8 cellular contexts compared by ENCODE assay signal in genomic region chr17:35142467-35142796, GRCh38. TPM values are rescaled to one million over a fixed set of nuclear protein-coding genes. Genes with fewer than 3 reads are reported as not detected.
A peak's percentile ranks its signal among the peaks of the same experiment; 100 is the strongest.
DNase-seq lines count a peak whose midpoint lies in the region; ATAC-seq and TF ChIP-seq lines count a peak whose summit lies in the region.

No MANE protein-coding gene starts in this region.

- no peaks in the 10 kb centered on the region for H3K9me3 Mint-ChIP-seq in activated naive CD4-positive, alpha-beta T cell treated with anti-CD3 and anti-CD28 coated beads, Interleukin-2, amount 10 ng/mL, durations not matched to agents 7 days and 5 days
- no peaks in the 10 kb centered on the region for H3K9me3 Mint-ChIP-seq in activated naive CD8-positive, alpha-beta T cell (ENCODE audit: low read depth)
- no peaks in the 10 kb centered on the region for H3K9me3 Mint-ChIP-seq in memory B cell

- TF ChIP-seq EP300 in tibial nerve (IDR thresholded peaks at IDR 0.05), result no peak

- H3K4me1 Mint-ChIP-seq in activated naive CD4-positive, alpha-beta T cell treated with anti-CD3 and anti-CD28 coated beads, Interleukin-2, amount 10 ng/mL, durations not matched to agents 7 days and 5 days, result peaks cover 25% of the 10 kb centered on the region
- H3K4me1 Mint-ChIP-seq in activated naive CD8-positive, alpha-beta T cell (ENCODE audit: low read depth), result peaks cover 17% of the 10 kb centered on the region
- H3K4me1 Mint-ChIP-seq in memory B cell, result peaks cover 4% of the 10 kb centered on the region

- ATAC-seq in memory B cell (ENCODE audit: low read depth), result peak; percentile 12

- H3K27ac Mint-ChIP-seq in activated naive CD4-positive, alpha-beta T cell treated with anti-CD3 and anti-CD28 coated beads, Interleukin-2, amount 10 ng/mL, durations not matched to agents 7 days and 5 days, result peak overlapping the region; percentile 76
- peak overlapping the region; percentile 86 for H3K27ac Mint-ChIP-seq in activated naive CD8-positive, alpha-beta T cell
- H3K27ac Mint-ChIP-seq in memory B cell, result no peak overlapping the region

- H3K36me3 ChIP-seq in tibial nerve (peaks cover 0 to 25% (median 2%) of the 10 kb centered on the region in 3 donors), brain microvascular endothelial cell (replicated peaks) (peaks cover 11% of the 10 kb centered on the region)

- peaks cover 7% of the 10 kb centered on the region for H3K27me3 Mint-ChIP-seq in activated naive CD4-positive, alpha-beta T cell treated with anti-CD3 and anti-CD28 coated beads, Interleukin-2, amount 10 ng/mL, durations not matched to agents 7 days and 5 days
- H3K27me3 Mint-ChIP-seq in activated naive CD8-positive, alpha-beta T cell, result no peaks in the 10 kb centered on the region
- no peaks in the 10 kb centered on the region for H3K27me3 Mint-ChIP-seq in memory B cell

- CTCF ChIA-PET in activated naive CD4-positive, alpha-beta T cell treated with anti-CD3 and anti-CD28 coated beads, Interleukin-2, amount 10 ng/mL, durations not matched to agents 7 days and 5 days (lab: Charles Lee), result interaction anchor here (0.9 kb wide), 1 partner anchor 101 kb away, joined by 4 read pairs; the partner anchor contains the start of gene SLFN5

- peaks cover 0 to 21% (median 9%) of the 10 kb centered on the region in 4 donors for H3K4me1 ChIP-seq in tibial nerve

- peak in 1 of 5 experiments; percentile 6 for TF ChIP-seq CTCF in tibial nerve (IDR thresholded peaks at IDR 0.05)
- TF ChIP-seq CTCF in brain microvascular endothelial cell (IDR thresholded peaks at IDR 0.05; ENCODE audit: low read depth, low read length, missing control alignments), result no peak

- 63 to 67% methylated on average over 8 of the region's 8 CpGs for WGBS in tibial nerve, 2 donors

- TF ChIP-seq POLR2A in tibial nerve (IDR thresholded peaks at IDR 0.05), result no peak

- in situ Hi-C loops in brain microvascular endothelial cell (cut with HindIII; ENCODE audit: low pct_ligation_motif_present, low sequenced_read_pairs), result no loop called here

- peak overlapping the region; percentile 82 for H3K4me3 Mint-ChIP-seq in activated naive CD4-positive, alpha-beta T cell treated with anti-CD3 and anti-CD28 coated beads, Interleukin-2, amount 10 ng/mL, durations not matched to agents 7 days and 5 days
- H3K4me3 Mint-ChIP-seq in activated naive CD8-positive, alpha-beta T cell, result peak overlapping the region; percentile 91
- H3K4me3 Mint-ChIP-seq in memory B cell, result peak overlapping the region; percentile 88

- H3K27ac ChIP-seq in tibial nerve (peak overlapping the region in 1 of 4 donors; percentile 42), brain microvascular endothelial cell (no peak overlapping the region)

- peak overlapping the region; percentile 70 to 93 (median 76) for H3K4me3 ChIP-seq in tibial nerve
- H3K4me3 ChIP-seq in brain microvascular endothelial cell (ENCODE audit: low read depth, low read length), result no peak overlapping the region

- peaks cover 7% of the 10 kb centered on the region for H3K36me3 Mint-ChIP-seq in activated naive CD4-positive, alpha-beta T cell treated with anti-CD3 and anti-CD28 coated beads, Interleukin-2, amount 10 ng/mL, durations not matched to agents 7 days and 5 days
- peaks cover 2% of the 10 kb centered on the region for H3K36me3 Mint-ChIP-seq in activated naive CD8-positive, alpha-beta T cell
- H3K36me3 Mint-ChIP-seq in memory B cell, result no peaks in the 10 kb centered on the region

- DNase-seq in activated naive CD4-positive, alpha-beta T cell treated with anti-CD3 and anti-CD28 coated beads, Interleukin-2, amount 10 ng/mL, durations not matched to agents 7 days and 5 days, result no peak
- no peak for DNase-seq in activated naive CD4-positive, alpha-beta T cell (lab: John Stamatoyannopoulos, UW)
- no peak for DNase-seq in memory B cell (ENCODE audit: low spot score in 2 of 2)
- no peak for DNase-seq in tibial nerve (ENCODE audit: low spot score in 2 of 2)
- DNase-seq in HCEC 1CT, result no peak
- no peak for DNase-seq in NCI-H146 (lab: John Stamatoyannopoulos, UW)
- DNase-seq in brain microvascular endothelial cell, result no peak

- no peaks in the 10 kb centered on the region for H3K27me3 ChIP-seq in tibial nerve
- H3K27me3 ChIP-seq in brain microvascular endothelial cell (replicated peaks), result no peaks in the 10 kb centered on the region

- no peaks in the 10 kb centered on the region for H3K9me3 ChIP-seq in tibial nerve

RNA-seq across cellular contexts. Expression of gene NLE1, which starts 0.3 kb away (rescaled TPM):
- total RNA-seq in tibial nerve, result 10 to 100 TPM; 10.4 to 32.1 (median 17.1) TPM

RNA-seq across cellular contexts. Expression of gene UNC45B, which starts 5.2 kb away (rescaled TPM):
- total RNA-seq in tibial nerve, result not detected

RNA-seq across cellular contexts. Expression of gene FNDC8, which starts 21.0 kb away (rescaled TPM):
- not detected for total RNA-seq in tibial nerve

RNA-seq across cellular contexts. Expression of gene RAD51D, which starts 22.8 kb away (rescaled TPM):
- total RNA-seq in tibial nerve, result 10 to 100 TPM in 2 of 4 donors, 1 to 10 TPM in 2; 7.5 to 19.8 (median 11.9) TPM

RNA-seq across cellular contexts. Expression of gene SLC35G3, which starts 51.8 kb away (rescaled TPM):
- not detected for total RNA-seq in tibial nerve
